ENCODE assay signal across 12 cellular contexts in the genomic region with DNA sequence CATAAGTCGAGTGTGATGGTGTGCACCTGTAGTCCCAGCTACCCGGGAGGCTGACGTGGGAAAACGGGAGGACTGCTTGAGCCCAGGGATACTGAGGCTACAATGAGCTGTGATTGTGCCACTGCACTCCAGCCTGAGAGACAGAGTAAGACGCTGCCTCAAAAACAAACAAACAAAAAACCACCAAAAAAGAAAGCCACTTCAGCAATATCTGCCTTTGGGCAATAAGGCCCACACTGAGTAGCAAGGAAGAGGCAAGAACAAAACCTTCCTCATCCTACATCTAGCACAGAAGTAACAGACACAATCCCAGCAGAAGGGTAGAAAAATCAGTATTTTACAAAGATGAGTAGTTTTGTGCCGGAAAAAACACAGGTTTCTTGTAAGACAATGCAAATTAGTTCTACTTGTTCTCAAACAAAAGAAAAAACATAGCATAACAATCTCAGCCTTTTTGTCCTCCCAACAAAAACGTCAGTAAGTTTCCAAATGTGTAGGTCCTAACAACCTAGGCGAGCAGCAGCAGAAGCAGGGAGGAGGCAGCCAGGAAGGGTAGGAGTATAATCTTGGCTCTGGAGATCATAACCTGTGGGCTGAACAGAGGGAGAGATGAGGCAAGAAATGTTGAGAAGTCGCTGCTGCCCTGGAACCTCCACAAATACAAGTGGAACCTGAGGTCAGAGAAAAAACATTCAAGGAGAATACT. TPM values are rescaled to one million over a fixed set of nuclear protein-coding genes. Genes with fewer than 3 reads are reported as not detected.
DNase-seq lines count a peak whose midpoint lies in the region; ATAC-seq, FAIRE-seq and TF ChIP-seq lines count a peak whose summit lies in the region.
"Had no signal": no experiment of that assay in that cellular context is flagged by ENCODE, and none has a peak within 500 bp of the region (broad histone marks: within the 10 kb centered on the region; RNA-seq: fewer than 3 reads in every experiment).

No MANE protein-coding gene starts in this region.

- H3K4me1 Mint-ChIP-seq in CD4-positive, CD25-positive, alpha-beta regulatory T cell: peaks cover 43 to 74% (median 63%) of the 10 kb centered on the region in 4 donors
- H3K4me1 Mint-ChIP-seq in IgD-negative memory B cell: peaks cover 28 to 48% (median 34%) of the 10 kb centered on the region in 3 donors
- peaks cover 76% of the 10 kb centered on the region for H3K4me1 Mint-ChIP-seq in brain
- H3K4me1 Mint-ChIP-seq in nephron progenitor cell: peaks cover 74% of the 10 kb centered on the region

- H3K36me3 Mint-ChIP-seq in CD4-positive, CD25-positive, alpha-beta regulatory T cell: peaks cover 48% of the 10 kb centered on the region
- H3K36me3 Mint-ChIP-seq in IgD-negative memory B cell (peaks cover 12% of the 10 kb centered on the region), brain (peaks cover 70% of the 10 kb centered on the region), nephron progenitor cell (ENCODE audit: low read depth) (peaks cover 64% of the 10 kb centered on the region)

- peaks cover 5% of the 10 kb centered on the region for H3K27me3 Mint-ChIP-seq in CD4-positive, CD25-positive, alpha-beta regulatory T cell
- H3K27me3 Mint-ChIP-seq in IgD-negative memory B cell (no peaks in the 10 kb centered on the region), brain (peaks cover 8% of the 10 kb centered on the region), nephron progenitor cell (ENCODE audit: low read depth, poor library complexity) (peaks cover 4% of the 10 kb centered on the region)

- no peak for TF ChIP-seq CTCF in brain (conservative IDR thresholded peaks at IDR 0.05)
- TF ChIP-seq CTCF in nephron progenitor cell (IDR thresholded peaks at IDR 0.05): no peak

- H3K27ac Mint-ChIP-seq in CD4-positive, CD25-positive, alpha-beta regulatory T cell: peak overlapping the region; percentile 54 to 89 (median 83)
- H3K27ac Mint-ChIP-seq in IgD-negative memory B cell (peak overlapping the region; percentile 65 to 100 (median 81)), brain (peak overlapping the region; percentile 41 to 100 (median 69)), nephron progenitor cell (peak overlapping the region; percentile 63)

- H3K9me3 ChIP-seq in CD4-positive, CD25-positive, alpha-beta regulatory T cell (ENCODE audit: control insufficient read depth in 2 of 2, low read length in 2 of 2): no peaks in the 10 kb centered on the region

- peak overlapping the region in 1 of 4 donors; percentile 45 for H3K4me3 Mint-ChIP-seq in CD4-positive, CD25-positive, alpha-beta regulatory T cell
- H3K4me3 Mint-ChIP-seq in IgD-negative memory B cell (peak overlapping the region in 2 of 4 donors; percentile 71 to 76), brain (peak overlapping the region; percentile 21 to 62 (median 53)), nephron progenitor cell (no peak overlapping the region)

- no peak for DNase-seq in CD4-positive, CD25-positive, alpha-beta regulatory T cell
- no peak for DNase-seq in nephron progenitor cell
- no peak for DNase-seq in NCI-H1694 (lab: John Stamatoyannopoulos, UW)
- DNase-seq in T1000 (lab: John Stamatoyannopoulos, UW): no peak
- no peak for DNase-seq in frontal cortex (ENCODE audit: low spot score in 2 of 2)
- DNase-seq in occipital lobe (lab: John Stamatoyannopoulos, UW): no peak
- DNase-seq: cortex of kidney; foreskin fibroblast; NCI-H446; stimulated activated CD4-positive, alpha-beta T cell treated with anti-CD3 and anti-CD28 coated beads, Interleukin-2, amount 100 ng/mL, for 48 hours had no signal

- no peak overlapping the region for H3K4me3 ChIP-seq in CD4-positive, CD25-positive, alpha-beta regulatory T cell (ENCODE audit: low read depth, low read length)

- FAIRE-seq in frontal cortex (lab: Jason Lieb, UNC): no peak

- H3K9me3 Mint-ChIP-seq in CD4-positive, CD25-positive, alpha-beta regulatory T cell: peaks cover 0 to 2% (median 0%) of the 10 kb centered on the region in 7 donors
- peaks cover 0 to 2% (median 0%) of the 10 kb centered on the region in 3 donors for H3K9me3 Mint-ChIP-seq in IgD-negative memory B cell
- peaks cover 0 to 4% (median 0%) of the 10 kb centered on the region in 5 experiments for H3K9me3 Mint-ChIP-seq in brain
- no peaks in the 10 kb centered on the region for H3K9me3 Mint-ChIP-seq in nephron progenitor cell

- H3K27ac ChIP-seq in CD4-positive, CD25-positive, alpha-beta regulatory T cell (ENCODE audit: insufficient read depth, low read length, poor library complexity, severe bottlenecking): peak overlapping the region; percentile 98

- no peak for ATAC-seq in CD4-positive, CD25-positive, alpha-beta regulatory T cell (ENCODE audit: low read depth in 2 of 2)

- peaks cover 47% of the 10 kb centered on the region for H3K4me1 ChIP-seq in CD4-positive, CD25-positive, alpha-beta regulatory T cell (ENCODE audit: control insufficient read depth, insufficient read depth, low read length, poor library complexity, severe bottlenecking)

- H3K27me3 ChIP-seq in CD4-positive, CD25-positive, alpha-beta regulatory T cell (ENCODE audit: control insufficient read depth, insufficient read depth, low read length): no peaks in the 10 kb centered on the region

- H3K36me3 ChIP-seq in CD4-positive, CD25-positive, alpha-beta regulatory T cell (ENCODE audit: control insufficient read depth, insufficient read depth, low read length): peaks cover 43% of the 10 kb centered on the region

RNA-seq across cellular contexts. Expression of a gene that starts 5.7 kb away (rescaled TPM):
- total RNA-seq in CD4-positive, CD25-positive, alpha-beta regulatory T cell: 164 TPM
- 10 to 100 TPM; 18.0 to 22.9 (median 19.7) TPM for polyA plus RNA-seq in CD4-positive, CD25-positive, alpha-beta regulatory T cell
- polyA plus RNA-seq in IgD-negative memory B cell (28.0 TPM), brain (ENCODE audit: insufficient read depth, low read depth, low replicate concordance) (40.7 TPM)
- total RNA-seq in frontal cortex (43.6 TPM), occipital lobe (55.7 TPM)

RNA-seq across cellular contexts. Expression of a gene that starts 6.3 kb away (rescaled TPM):
- 19.0 TPM for total RNA-seq in CD4-positive, CD25-positive, alpha-beta regulatory T cell
- 100 to 1,000 TPM; 121 to 165 (median 151) TPM for polyA plus RNA-seq in CD4-positive, CD25-positive, alpha-beta regulatory T cell
- 146 TPM for polyA plus RNA-seq in IgD-negative memory B cell
- 127 TPM for polyA plus RNA-seq in brain (ENCODE audit: insufficient read depth, low read depth, low replicate concordance)
- total RNA-seq in frontal cortex: 53.0 TPM
- 39.9 TPM for total RNA-seq in occipital lobe

RNA-seq across cellular contexts. Expression of a gene that starts 15.4 kb away (rescaled TPM):
- total RNA-seq in CD4-positive, CD25-positive, alpha-beta regulatory T cell: 7.2 TPM
- under 1 TPM; 0.27 to 0.89 (median 0.53) TPM for polyA plus RNA-seq in CD4-positive, CD25-positive, alpha-beta regulatory T cell
- 2.0 TPM for polyA plus RNA-seq in IgD-negative memory B cell
- polyA plus RNA-seq in brain (ENCODE audit: insufficient read depth, low read depth, low replicate concordance): 46.9 TPM
- total RNA-seq in frontal cortex: 40.4 TPM
- total RNA-seq in occipital lobe: 38.4 TPM

RNA-seq across cellular contexts. Expression of a gene that starts 35.6 kb away (rescaled TPM):
- 24.4 TPM for total RNA-seq in CD4-positive, CD25-positive, alpha-beta regulatory T cell
- 10 to 100 TPM in 2 of 4 donors, 1 to 10 TPM in 2; 7.5 to 19.7 (median 10.9) TPM for polyA plus RNA-seq in CD4-positive, CD25-positive, alpha-beta regulatory T cell
- 26.9 TPM for polyA plus RNA-seq in IgD-negative memory B cell
- polyA plus RNA-seq in brain (ENCODE audit: insufficient read depth, low read depth, low replicate concordance): 41.1 TPM
- 23.2 TPM for total RNA-seq in frontal cortex
- 18.4 TPM for total RNA-seq in occipital lobe

RNA-seq across cellular contexts. Expression of a gene that starts 40.1 kb away (rescaled TPM):
- 113 TPM for total RNA-seq in CD4-positive, CD25-positive, alpha-beta regulatory T cell
- polyA plus RNA-seq in CD4-positive, CD25-positive, alpha-beta regulatory T cell: 10 to 100 TPM; 14.3 to 25.3 (median 16.4) TPM
- polyA plus RNA-seq in IgD-negative memory B cell (33.7 TPM), brain (ENCODE audit: insufficient read depth, low read depth, low replicate concordance) (100 TPM)
- total RNA-seq in frontal cortex (18.8 TPM), occipital lobe (17.5 TPM)
